ENCODE assay signal across 9 cellular contexts in the genomic region with DNA sequence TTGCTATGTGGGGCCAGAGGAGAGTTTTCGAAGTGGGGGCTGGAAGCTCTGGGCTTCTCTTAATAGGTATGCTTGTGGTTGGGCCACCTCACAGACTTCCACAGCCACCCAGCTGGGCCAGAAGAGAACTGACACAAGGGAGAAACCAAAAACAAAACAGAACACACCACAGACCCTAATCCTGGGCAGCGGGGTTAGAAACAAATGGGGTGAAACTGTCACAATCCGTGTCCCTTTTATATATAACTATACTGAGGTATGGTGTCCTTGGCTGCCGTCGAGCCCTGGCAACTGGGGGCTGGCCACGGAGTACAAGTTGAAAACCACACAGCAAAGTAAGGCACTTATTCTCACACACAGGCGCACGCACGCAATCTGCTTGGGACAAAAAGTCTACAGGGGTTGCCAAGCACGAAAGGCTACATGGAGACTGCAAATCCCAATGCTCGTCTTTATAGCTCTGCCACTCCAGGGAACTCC.
DNase-seq lines count a peak whose midpoint lies in the region; ATAC-seq and TF ChIP-seq lines count a peak whose summit lies in the region.
"Had no signal": no experiment of that assay in that cellular context is flagged by ENCODE, and none has a peak within 500 bp of the region (broad histone marks: within the 10 kb centered on the region; RNA-seq: fewer than 3 reads in every experiment).

No MANE protein-coding gene starts in this region.

- H3K79me2 ChIP-seq in trophoblast cell (ENCODE audit: control insufficient read depth, insufficient read depth, low read length, poor library complexity) (no peaks in the 10 kb centered on the region), PC-9 (ENCODE audit: low read depth) (no peaks in the 10 kb centered on the region)

- TF ChIP-seq CTCF in Peyer's patch (IDR thresholded peaks at IDR 0.05) (no peak), PC-9 (conservative IDR thresholded peaks at IDR 0.05) (no peak)

- H3K9me2 ChIP-seq in PC-9 (ENCODE audit: insufficient read depth), result no peaks in the 10 kb centered on the region

- peaks cover 17% of the 10 kb centered on the region for H3F3A ChIP-seq in PC-9 (ENCODE audit: insufficient read depth, low read depth)

- H3K27ac ChIP-seq in Peyer's patch (peak overlapping the region; percentile 31 to 82 (median 66)), trophoblast cell (ENCODE audit: low read depth, low read length) (peak overlapping the region; percentile 30), PC-9 (no peak overlapping the region)

- H3K9ac ChIP-seq in trophoblast cell (ENCODE audit: low read length), result no peak overlapping the region

- H3K4ac ChIP-seq in trophoblast cell (ENCODE audit: low read depth, low read length), result no peak overlapping the region

- peak overlapping the region; percentile 49 for H4K91ac ChIP-seq in trophoblast cell (ENCODE audit: low read depth, low read length)

- H3K27me3 ChIP-seq in Peyer's patch (no peaks in the 10 kb centered on the region), trophoblast cell (ENCODE audit: insufficient read depth, low read length) (no peaks in the 10 kb centered on the region), PC-9 (ENCODE audit: insufficient read depth, low read depth) (no peaks in the 10 kb centered on the region)

- H2AFZ ChIP-seq in trophoblast cell (ENCODE audit: insufficient read depth, low read length, poor library complexity) (no peak overlapping the region), PC-9 (no peak overlapping the region)

- H4K20me1 ChIP-seq in PC-9 (ENCODE audit: insufficient read depth), result peaks cover 7% of the 10 kb centered on the region; the same call in 1 of the 2 replicates

- no peak overlapping the region for H3K4me3 ChIP-seq in Peyer's patch
- no peak overlapping the region for H3K4me3 ChIP-seq in trophoblast cell (ENCODE audit: low read depth, low read length)
- no peak overlapping the region for H3K4me3 ChIP-seq in PC-9
- H3K4me3 ChIP-seq: lung had no signal

- peak overlapping the region; percentile 67 for H2BK12ac ChIP-seq in trophoblast cell (ENCODE audit: low read length)

- H3K36me3 ChIP-seq in Peyer's patch, result peaks cover 0 to 16% (median 0%) of the 10 kb centered on the region in 3 donors
- H3K36me3 ChIP-seq in trophoblast cell (ENCODE audit: control insufficient read depth in 1 of 2, insufficient read depth in 2 of 2, low read length in 2 of 2), result peaks cover 10 to 14% of the 10 kb centered on the region in 2 experiments
- no peaks in the 10 kb centered on the region for H3K36me3 ChIP-seq in PC-9 (ENCODE audit: low read depth)

- H3K4me1 ChIP-seq in Peyer's patch, result peaks cover 1 to 13% (median 8%) of the 10 kb centered on the region in 4 donors
- H3K4me1 ChIP-seq in trophoblast cell (ENCODE audit: control insufficient read depth in 1 of 2, insufficient read depth in 2 of 2, low read length in 2 of 2), result peaks cover 21 to 22% of the 10 kb centered on the region in 2 experiments
- H3K4me1 ChIP-seq in PC-9 (replicated peaks; ENCODE audit: insufficient read depth), result peaks cover 18% of the 10 kb centered on the region

- DNase-seq in Peyer's patch (peak in 2 of 3 donors; percentile 72 to 73), trophoblast cell (no peak), posterior cingulate gyrus (no peak), NCI-H2081 (lab: John Stamatoyannopoulos, UW) (no peak), PC-9 (no peak), AML-193 (lab: John Stamatoyannopoulos, UW) (no peak)

- no peak overlapping the region for H2AK5ac ChIP-seq in trophoblast cell (ENCODE audit: low read length)

- BruUV-seq in PC-9 (replicated peaks; lab: Mats Ljungman, UMichigan), result no TSS peak

- H3K4me2 ChIP-seq in trophoblast cell (ENCODE audit: low read length) (no peak overlapping the region), PC-9 (no peak overlapping the region)

- peak overlapping the region; percentile 74 for H2BK5ac ChIP-seq in trophoblast cell (ENCODE audit: low read depth, low read length, poor library complexity)

- no peak overlapping the region for H3K23ac ChIP-seq in trophoblast cell (ENCODE audit: low read length)

- H3K9me3 ChIP-seq in Peyer's patch (no peaks in the 10 kb centered on the region), trophoblast cell (ENCODE audit: insufficient read depth, low read depth, low read length) (peaks cover 2% of the 10 kb centered on the region), PC-9 (ENCODE audit: insufficient read depth, low read depth) (no peaks in the 10 kb centered on the region)

- CTCF ChIA-PET in PC-9 (lab: Charles Lee), result no interaction called here

- ATAC-seq in GM18873 (IDR thresholded peaks at IDR 0.05; ENCODE audit: low FRiP score, unreplicated experiment), result peak; percentile 52
- ATAC-seq in HG02759 (IDR thresholded peaks at IDR 0.05; ENCODE audit: unreplicated experiment), result peak; percentile 50

- intact Hi-C loops in posterior cingulate gyrus (cut with DNase I) (no loop called here), PC-9 (cut with micrococcal nuclease; ENCODE audit: unreplicated experiment) (no loop called here)

- peak overlapping the region; percentile 54 for H4K8ac ChIP-seq in trophoblast cell (ENCODE audit: low read depth, low read length)

- peak overlapping the region; percentile 27 for H4K12ac ChIP-seq in trophoblast cell (ENCODE audit: low read depth, low read length)

- WGBS in trophoblast cell (ENCODE audit: extremely low coverage, insufficient coverage, insufficient read length), result no CpG with 5 or more reads among the region's 11 CpGs

- peaks cover 5% of the 10 kb centered on the region for H3K79me1 ChIP-seq in trophoblast cell (ENCODE audit: low read length)

- no peak for TF ChIP-seq POLR2A in Peyer's patch (IDR thresholded peaks at IDR 0.05)

- H2BK120ac ChIP-seq in trophoblast cell (ENCODE audit: insufficient read depth, low read length, poor library complexity), result peak overlapping the region; percentile 85

- peak overlapping the region; percentile 27 for H3K18ac ChIP-seq in trophoblast cell (ENCODE audit: low read length)

- H3K14ac ChIP-seq in trophoblast cell (ENCODE audit: low read length), result peak overlapping the region; percentile 63

- POLR2A ChIA-PET in PC-9 (lab: Charles Lee; ENCODE audit: unreplicated experiment), result no interaction called here

Comparison
In these comparisons a context has a peak if more than half of its experiments do, and no peak if none do; other contexts are left out.
1. DNase-seq: peak in Peyer's patch (2 of 3); none in trophoblast cell (0 of 2), posterior cingulate gyrus (0 of 10), NCI-H2081 (0 of 2), PC-9 (0 of 2) and AML-193 (0 of 2).